20 cellular contexts compared by ENCODE assay signal in genomic region chr1:205706601-205707502, GRCh38. TPM values are rescaled to one million over a fixed set of nuclear protein-coding genes. Genes with fewer than 3 reads are reported as not detected.
DNase-seq lines count a peak whose midpoint lies in the region; ATAC-seq and TF ChIP-seq lines count a peak whose summit lies in the region.
"Had no signal": no experiment of that assay in that cellular context is flagged by ENCODE, and none has a peak within 500 bp of the region (broad histone marks: within the 10 kb centered on the region; RNA-seq: fewer than 3 reads in every experiment).

No MANE protein-coding gene starts in this region.

- H3K4me3 ChIP-seq in BLaER1 (no peak overlapping the region), right cardiac atrium (ENCODE audit: low read length) (no peak overlapping the region)
- H3K4me3 ChIP-seq: GM23248, lower lobe of right lung had no signal

- peak overlapping the region; percentile 83 for H3K4me2 ChIP-seq in BLaER1

- TF ChIP-seq CTCF in VCaP (conservative IDR thresholded peaks at IDR 0.05): no peak

- intact Hi-C loops in right cardiac atrium (cut with DNase I): loop anchor here in 1 of 4 donors (5.0 kb wide), 1 partner anchor 45 kb away; no protein-coding TSS in a partner anchor

- no peaks in the 10 kb centered on the region for H4K20me1 ChIP-seq in BLaER1

- H3K9me3 ChIP-seq in BLaER1 (no peaks in the 10 kb centered on the region), right cardiac atrium (ENCODE audit: control insufficient read depth, low read length) (no peaks in the 10 kb centered on the region)
- H3K9me3 ChIP-seq: lower lobe of right lung had no signal

- H3K4me1 ChIP-seq in BLaER1: peaks cover 80% of the 10 kb centered on the region
- peaks cover 7% of the 10 kb centered on the region for H3K4me1 ChIP-seq in right cardiac atrium (ENCODE audit: control insufficient read depth, insufficient read depth, low read length)
- H3K4me1 ChIP-seq: foreskin keratinocyte had no signal

- peaks cover 37% of the 10 kb centered on the region for H3K36me3 ChIP-seq in BLaER1
- H3K36me3 ChIP-seq: lower lobe of right lung had no signal

- H3K9ac ChIP-seq in BLaER1: no peak overlapping the region
- H3K9ac ChIP-seq: GM23248 had no signal

- DNase-seq in HUDEP-2 (lab: John Stamatoyannopoulos, UW; ENCODE audit: unreplicated experiment in 76 of 76) (peak in 40 of 76 experiments; percentile 5 to 79 (median 45)), right cardiac atrium (no peak), AG08396 (ENCODE audit: low spot score) (no peak), hippocampal formation (lab: John Stamatoyannopoulos, UW) (no peak), NCI-H2171 treated with DMSO at 0.1 percent for 48 hours (lab: John Stamatoyannopoulos, UW) (no peak)
- DNase-seq: activated CD4-positive, CD25-positive, alpha-beta regulatory T cell treated with anti-CD3 and anti-CD28 coated beads, Interleukin-2, amount 50 U/mL, for 72 hours; activated naive CD8-positive, alpha-beta T cell treated with anti-CD3 and anti-CD28 coated beads, Interleukin-2, amount 10 ng/mL, durations not matched to agents 7 days and 5 days; effector CD8-positive, alpha-beta T cell; foreskin keratinocyte; GM23248; Karpas-422; lower lobe of right lung; natural killer cell; NCI-H146; retina; T-cell had no signal

- H3K27me3 ChIP-seq in BLaER1: no peaks in the 10 kb centered on the region
- H3K27me3 ChIP-seq in right cardiac atrium (ENCODE audit: control insufficient read depth, insufficient read depth): no peaks in the 10 kb centered on the region
- H3K27me3 ChIP-seq: foreskin keratinocyte had no signal

- WGBS in right cardiac atrium: 59% methylated on average over 6 of the region's 6 CpGs

- ATAC-seq in right cardiac atrium (peak; percentile 39 to 52), HG03039 (IDR thresholded peaks at IDR 0.05; ENCODE audit: unreplicated experiment) (no peak)
- ATAC-seq: foreskin keratinocyte, T-cell had no signal

- H3K27ac ChIP-seq in BLaER1 (peak overlapping the region; percentile 0; the same call in 1 of the 2 replicates), VCaP (peak overlapping the region; percentile 89; the same call in 1 of the 2 replicates), right cardiac atrium (ENCODE audit: low read length) (no peak overlapping the region)
- H3K27ac ChIP-seq: foreskin keratinocyte, GM23248, HL-60, lower lobe of right lung had no signal

RNA-seq across cellular contexts. Expression of gene SLC45A3, which starts 26.5 kb away (rescaled TPM):
- 1 to 10 TPM; 1.5 to 3.6 (median 2.6) TPM for total RNA-seq in right cardiac atrium
- 1.5 TPM for polyA plus RNA-seq in right cardiac atrium

RNA-seq across cellular contexts. Expression of gene NUCKS1, which starts 43.1 kb away (rescaled TPM):
- total RNA-seq in right cardiac atrium: 100 to 1,000 TPM; 224 to 277 (median 251) TPM
- polyA plus RNA-seq in right cardiac atrium: 89.9 TPM

Comparison
In these comparisons a context has a peak if more than half of its experiments do, and no peak if none do; other contexts are left out.
1. DNase-seq: peak in HUDEP-2 (40 of 76); none in right cardiac atrium (0 of 3), AG08396 (single experiment), hippocampal formation (0 of 2) and NCI-H2171 treated with DMSO at 0.1 percent for 48 hours (single experiment).